ENCODE assay signal across 8 cellular contexts in the genomic region with DNA sequence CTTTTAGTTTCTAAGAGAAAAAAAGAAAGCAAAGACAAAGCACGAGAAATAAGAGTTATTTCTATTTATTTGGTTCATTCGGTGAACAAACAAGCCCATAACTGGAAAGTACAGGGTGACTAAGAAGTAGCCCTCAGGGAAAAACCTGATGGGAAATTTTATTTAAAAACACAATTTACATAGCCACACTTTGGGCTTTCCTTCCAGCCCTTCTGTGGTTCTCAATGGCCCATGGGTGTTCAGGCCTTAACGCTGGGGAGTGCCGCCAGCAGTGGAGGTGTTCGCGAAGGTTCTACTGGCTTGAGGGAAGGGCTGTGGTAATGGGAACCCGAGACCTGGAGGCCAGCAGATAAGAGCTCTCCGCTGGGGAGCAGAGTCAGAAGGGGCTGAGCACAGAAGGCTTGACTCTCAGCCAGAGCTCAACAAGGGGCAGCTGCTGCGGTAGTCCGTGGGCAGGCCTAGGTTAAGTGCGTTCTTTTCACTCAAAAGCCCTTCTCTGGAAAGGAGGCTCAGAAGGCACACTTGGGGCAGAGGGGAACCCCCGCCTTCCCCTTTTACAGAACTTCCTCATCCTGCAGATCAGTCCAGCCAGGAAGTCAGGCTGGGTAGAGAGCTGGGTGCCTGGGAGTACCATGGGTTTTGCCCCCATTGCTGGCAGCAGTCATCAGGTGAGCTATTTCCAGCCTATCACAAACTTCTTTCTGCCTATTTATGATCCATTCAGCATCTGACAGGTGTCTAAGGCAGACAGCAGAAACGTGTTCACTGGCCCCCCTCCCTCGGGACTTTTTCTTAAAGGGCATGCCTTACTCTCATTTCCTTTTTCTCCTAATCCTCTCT. TPM values are rescaled to one million over a fixed set of nuclear protein-coding genes. Genes with fewer than 3 reads are reported as not detected.
DNase-seq lines count a peak whose midpoint lies in the region; ATAC-seq and TF ChIP-seq lines count a peak whose summit lies in the region.

No MANE protein-coding gene starts in this region.

- TF ChIP-seq POLR2A in Peyer's patch (IDR thresholded peaks at IDR 0.05) (no peak), esophagus muscularis mucosa (IDR thresholded peaks at IDR 0.05; ENCODE audit: low read depth) (no peak)

- no peak overlapping the region for H3K4me2 ChIP-seq in smooth muscle cell

- H3K4me3 Mint-ChIP-seq in CD4-positive, alpha-beta memory T cell = peak overlapping the region in 7 of 8 donors; percentile 19 to 80 (median 64)

- no peak overlapping the region for H3K9ac ChIP-seq in smooth muscle cell (ENCODE audit: low read depth)

- TF ChIP-seq CTCF in Peyer's patch (IDR thresholded peaks at IDR 0.05) (no peak), smooth muscle cell (IDR thresholded peaks at IDR 0.05; ENCODE audit: borderline replicate concordance, insufficient read depth, poor library complexity, severe bottlenecking) (no peak), esophagus muscularis mucosa (IDR thresholded peaks at IDR 0.05) (no peak)

- peaks cover 5 to 13% of the 10 kb centered on the region in 2 donors for H3K27me3 Mint-ChIP-seq in CD4-positive, alpha-beta memory T cell

- peak in 4 of 5 donors; percentile 4 to 53 (median 20) for DNase-seq in CD4-positive, alpha-beta memory T cell
- DNase-seq in Peyer's patch (peak in 2 of 3 donors; percentile 81 to 83), globus pallidus (ENCODE audit: low spot score) (peak; percentile 69), smooth muscle cell (lab: John Stamatoyannopoulos, UW; ENCODE audit: unreplicated experiment) (no peak), EL (no peak), esophagus muscularis mucosa (ENCODE audit: extremely low spot score) (no peak)

- H3F3A ChIP-seq in smooth muscle cell (ENCODE audit: low read depth) = no peaks in the 10 kb centered on the region

- CTCF ChIA-PET in CD4-positive, alpha-beta memory T cell (lab: Charles Lee; ENCODE audit: partially characterized antibody) = no interaction called here

- TF ChIP-seq EP300 in esophagus muscularis mucosa (IDR thresholded peaks at IDR 0.05) = no peak

- H3K27me3 ChIP-seq in CD4-positive, alpha-beta memory T cell (ENCODE audit: insufficient read depth, low read length) = no peaks in the 10 kb centered on the region
- H3K27me3 ChIP-seq in Peyer's patch (no peaks in the 10 kb centered on the region), smooth muscle cell (ENCODE audit: low read depth) (no peaks in the 10 kb centered on the region), esophagus muscularis mucosa (peaks cover 0 to 10% (median 0%) of the 10 kb centered on the region in 4 donors)

- H3K9me3 Mint-ChIP-seq in CD4-positive, alpha-beta memory T cell = peaks cover 0 to 16% (median 13%) of the 10 kb centered on the region in 8 donors

- POLR2A ChIA-PET in CD4-positive, alpha-beta memory T cell (lab: Charles Lee; ENCODE audit: partially characterized antibody) = interaction anchor here (1.1 kb wide), 1 partner anchor 10 kb away, joined by 3 read pairs; no protein-coding TSS in a partner anchor

- 86% methylated on average over 14 of the region's 14 CpGs for WGBS in smooth muscle cell (ENCODE audit: low lambda C conversion rate)
- 59% methylated on average over 14 of the region's 14 CpGs for WGBS in esophagus muscularis mucosa

- no peaks in the 10 kb centered on the region for H3K79me2 ChIP-seq in smooth muscle cell (ENCODE audit: low read depth)

- H3K4me1 ChIP-seq in CD4-positive, alpha-beta memory T cell (ENCODE audit: insufficient read depth, low read length) = peaks cover 27% of the 10 kb centered on the region
- peaks cover 0 to 5% (median 1%) of the 10 kb centered on the region in 4 donors for H3K4me1 ChIP-seq in Peyer's patch
- H3K4me1 ChIP-seq in smooth muscle cell (ENCODE audit: low read depth) = no peaks in the 10 kb centered on the region
- H3K4me1 ChIP-seq in esophagus muscularis mucosa = no peaks in the 10 kb centered on the region

- H2AFZ ChIP-seq in smooth muscle cell (ENCODE audit: low read depth) = no peak overlapping the region

- H3K36me3 ChIP-seq in CD4-positive, alpha-beta memory T cell (ENCODE audit: insufficient read depth, low read length) = no peaks in the 10 kb centered on the region
- H3K36me3 ChIP-seq in Peyer's patch = no peaks in the 10 kb centered on the region
- H3K36me3 ChIP-seq in smooth muscle cell (ENCODE audit: low read depth) = no peaks in the 10 kb centered on the region
- no peaks in the 10 kb centered on the region for H3K36me3 ChIP-seq in esophagus muscularis mucosa

- H3K27ac Mint-ChIP-seq in CD4-positive, alpha-beta memory T cell = peak overlapping the region in 6 of 7 donors; percentile 2 to 87 (median 57)

- H3K27ac ChIP-seq in CD4-positive, alpha-beta memory T cell (ENCODE audit: low read depth, low read length) = no peak overlapping the region
- H3K27ac ChIP-seq in Peyer's patch (peak overlapping the region in 2 of 4 donors; percentile 21 to 81), smooth muscle cell (ENCODE audit: low read depth) (no peak overlapping the region), esophagus muscularis mucosa (replicated peaks in 1 of 4) (no peak overlapping the region)

- intact Hi-C loops in CD4-positive, alpha-beta memory T cell (cut with micrococcal nuclease) = no loop called here
- intact Hi-C loops in esophagus muscularis mucosa (cut with DNase I) = no loop called here

- H3K9me3 ChIP-seq in CD4-positive, alpha-beta memory T cell (ENCODE audit: control insufficient read depth in 1 of 2, low read length in 2 of 2) = no peaks in the 10 kb centered on the region
- H3K9me3 ChIP-seq in Peyer's patch (peaks cover 0 to 8% (median 0%) of the 10 kb centered on the region in 4 donors), smooth muscle cell (replicated peaks; ENCODE audit: low read depth) (no peaks in the 10 kb centered on the region), esophagus muscularis mucosa (no peaks in the 10 kb centered on the region)

- ATAC-seq in GM19035 (IDR thresholded peaks at IDR 0.05; ENCODE audit: unreplicated experiment) = peak; percentile 49
- peak; percentile 75 for ATAC-seq in HG03097 (IDR thresholded peaks at IDR 0.05; ENCODE audit: low FRiP score, unreplicated experiment)

- H3K36me3 Mint-ChIP-seq in CD4-positive, alpha-beta memory T cell = no peaks in the 10 kb centered on the region

- H3K4me1 Mint-ChIP-seq in CD4-positive, alpha-beta memory T cell = peaks cover 19 to 32% (median 23%) of the 10 kb centered on the region in 4 donors

- H3K4me3 ChIP-seq in CD4-positive, alpha-beta memory T cell (ENCODE audit: low read length in 2 of 2) = no peak overlapping the region
- H3K4me3 ChIP-seq in Peyer's patch (no peak overlapping the region), smooth muscle cell (no peak overlapping the region), esophagus muscularis mucosa (no peak overlapping the region)

- no peaks in the 10 kb centered on the region for H4K20me1 ChIP-seq in smooth muscle cell (ENCODE audit: low read depth)

RNA-seq across cellular contexts. Expression of gene CD83, which starts 8.8 kb away (rescaled TPM):
- total RNA-seq in CD4-positive, alpha-beta memory T cell = 1 to 10 TPM; 5.8 to 7.0 TPM
- 10 to 100 TPM in 1 of 2 donors, 1 to 10 TPM in 1; 4.8 to 10.6 TPM for polyA plus RNA-seq in CD4-positive, alpha-beta memory T cell
- total RNA-seq in Peyer's patch = 10 to 100 TPM in 1 of 4 donors, 1 to 10 TPM in 2, under 1 TPM in 1; 0.53 to 15.7 (median 1.4) TPM
- total RNA-seq in smooth muscle cell = 3.1 and 4.0 TPM in 2 replicates
- 1.9 and 2.3 TPM in 2 replicates for polyA plus RNA-seq in smooth muscle cell
- 1 to 10 TPM; 1.2 to 4.3 (median 1.8) TPM for total RNA-seq in esophagus muscularis mucosa

Comparison
In these comparisons a context has a peak if more than half of its experiments do, and no peak if none do; other contexts are left out.
1. DNase-seq: peak in CD4-positive, alpha-beta memory T cell (4 of 5), Peyer's patch (2 of 3) and globus pallidus (single experiment); none in smooth muscle cell (single experiment), EL (single experiment) and esophagus muscularis mucosa (single experiment).